Comparison of ENCODE assay signal across 24 cellular contexts in the genomic region with DNA sequence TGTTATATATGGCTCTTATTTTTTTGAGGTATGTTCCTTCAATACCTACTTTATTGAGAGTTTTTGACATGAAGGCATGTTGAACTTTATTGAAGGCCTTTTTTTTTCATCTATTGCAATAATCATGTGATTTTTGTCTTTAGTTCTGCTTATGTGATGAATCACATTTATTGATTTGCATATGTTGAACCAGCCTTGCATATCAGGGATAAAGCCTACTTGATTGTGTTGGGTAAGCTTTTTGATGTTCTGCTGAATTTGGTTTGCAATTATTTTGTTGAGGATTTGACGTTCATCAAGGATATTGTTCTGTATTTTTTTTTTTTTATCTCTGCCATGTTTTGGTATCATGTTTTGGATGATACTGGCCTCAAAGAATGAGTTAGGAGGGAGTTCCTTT. TPM values are rescaled to one million over a fixed set of nuclear protein-coding genes. Genes with fewer than 3 reads are reported as not detected.
"Had no signal": no experiment of that assay in that cellular context is flagged by ENCODE, and none has a peak within 500 bp of the region (broad histone marks: within the 10 kb centered on the region; RNA-seq: fewer than 3 reads in every experiment).

No MANE protein-coding gene starts in this region.

- DNase-seq: IMR-90, Karpas-422, KG1, MG63, NCI-H1092, NCI-H1105 treated with DMSO at 0.1 percent for 48 hours, NCI-H1417 treated with DMSO at 0.1 percent for 48 hours, NCI-H146, NCI-H1694 treated with DMSO at 0.1 percent for 48 hours, NCI-H1930, NCI-H2081, NCI-H2107, NCI-H2227 treated with DMSO at 0.1 percent for 48 hours, NCI-H524 treated with DMSO at 0.1 percent for 48 hours, NCI-H69, NCI-H774, PC-3, SHP77 treated with DMSO at 0.1 percent for 48 hours, SJCRH30 had no signal

- ATAC-seq: HepG2, Panc1, PC-3, SK-N-SH treated with all-trans-retinoic acid at 6 μM for 48 hours had no signal

RNA-seq across cellular contexts. Expression of a gene that starts 15.2 kb away (rescaled TPM):
- total RNA-seq: HT1080, IMR-90, NCI-H460, PC-3, SJCRH30 had no signal

RNA-seq across cellular contexts. Expression of a gene that starts 27.1 kb away (rescaled TPM):
- total RNA-seq: HepG2, NCI-H460 had no signal

RNA-seq across cellular contexts. Expression of a gene that starts 44.5 kb away (rescaled TPM):
- total RNA-seq: HT1080, NCI-H460, PC-3, SJCRH30 had no signal
